Comparison of ENCODE assay signal across 8 cellular contexts in genomic region chr19:35645680-35646511, GRCh38. TPM values are rescaled to one million over a fixed set of nuclear protein-coding genes. Genes with fewer than 3 reads are reported as not detected.
DNase-seq lines count a peak whose midpoint lies in the region; ATAC-seq and TF ChIP-seq lines count a peak whose summit lies in the region.
"Had no signal": no experiment of that assay in that cellular context is flagged by ENCODE, and none has a peak within 500 bp of the region (broad histone marks: within the 10 kb centered on the region; RNA-seq: fewer than 3 reads in every experiment).

No MANE protein-coding gene starts in this region.

- H3K9me3 ChIP-seq in smooth muscle cell (replicated peaks; ENCODE audit: low read depth) = no peaks in the 10 kb centered on the region

- H2AFZ ChIP-seq in smooth muscle cell (ENCODE audit: low read depth) = no peak overlapping the region

- H3K36me3 ChIP-seq in smooth muscle cell (ENCODE audit: low read depth) = no peaks in the 10 kb centered on the region

- H3K4me2 ChIP-seq in smooth muscle cell = peak overlapping the region; percentile 15

- WGBS in smooth muscle cell (ENCODE audit: low lambda C conversion rate) = 83% methylated on average over 7 of the region's 7 CpGs

- TF ChIP-seq CTCF in smooth muscle cell (IDR thresholded peaks at IDR 0.05; ENCODE audit: borderline replicate concordance, insufficient read depth, poor library complexity, severe bottlenecking) (no peak), endothelial cell (IDR thresholded peaks at IDR 0.05; ENCODE audit: unreplicated experiment) (no peak)

- no peak for ATAC-seq in central memory CD8-positive, alpha-beta T cell (replicated peaks; ENCODE audit: extremely low read depth, poor library complexity, severe bottlenecking)

- no peaks in the 10 kb centered on the region for H3K9me3 Mint-ChIP-seq in T-helper 1 cell treated with Interleukin-12 subunit alpha and Interleukin-12 subunit beta and Interleukin-4 antibody, amounts not matched to agents 30 μg/mL and 1 μg/mL, for 36 hours
- H3K9me3 Mint-ChIP-seq in central memory CD8-positive, alpha-beta T cell = no peaks in the 10 kb centered on the region
- H3K9me3 Mint-ChIP-seq in endothelial cell (ENCODE audit: unreplicated experiment) = no peaks in the 10 kb centered on the region

- H3K27me3 ChIP-seq in smooth muscle cell (ENCODE audit: low read depth) = no peaks in the 10 kb centered on the region

- peaks cover 12% of the 10 kb centered on the region for H3F3A ChIP-seq in smooth muscle cell (ENCODE audit: low read depth)

- peaks cover 18% of the 10 kb centered on the region for H3K4me1 ChIP-seq in smooth muscle cell (ENCODE audit: low read depth)

- no peaks in the 10 kb centered on the region for H3K27me3 Mint-ChIP-seq in T-helper 1 cell treated with Interleukin-12 subunit alpha and Interleukin-12 subunit beta and Interleukin-4 antibody, amounts not matched to agents 30 μg/mL and 1 μg/mL, for 36 hours (ENCODE audit: low read depth)
- H3K27me3 Mint-ChIP-seq in central memory CD8-positive, alpha-beta T cell = no peaks in the 10 kb centered on the region
- H3K27me3 Mint-ChIP-seq in endothelial cell (ENCODE audit: unreplicated experiment) = peaks cover 24% of the 10 kb centered on the region

- no peak overlapping the region for H3K27ac ChIP-seq in smooth muscle cell (ENCODE audit: low read depth)

- H3K4me1 Mint-ChIP-seq in T-helper 1 cell treated with Interleukin-12 subunit alpha and Interleukin-12 subunit beta and Interleukin-4 antibody, amounts not matched to agents 30 μg/mL and 1 μg/mL, for 36 hours (ENCODE audit: low read depth) = peaks cover 27% of the 10 kb centered on the region
- H3K4me1 Mint-ChIP-seq in central memory CD8-positive, alpha-beta T cell = peaks cover 31% of the 10 kb centered on the region
- H3K4me1 Mint-ChIP-seq in endothelial cell (ENCODE audit: unreplicated experiment) = peaks cover 23% of the 10 kb centered on the region

- peak overlapping the region; percentile 52 for H3K27ac Mint-ChIP-seq in T-helper 1 cell treated with Interleukin-12 subunit alpha and Interleukin-12 subunit beta and Interleukin-4 antibody, amounts not matched to agents 30 μg/mL and 1 μg/mL, for 36 hours
- H3K27ac Mint-ChIP-seq in central memory CD8-positive, alpha-beta T cell (ENCODE audit: low read depth) = peak overlapping the region; percentile 63
- H3K27ac Mint-ChIP-seq in endothelial cell (ENCODE audit: unreplicated experiment) = no peak overlapping the region

- H3K36me3 Mint-ChIP-seq in T-helper 1 cell treated with Interleukin-12 subunit alpha and Interleukin-12 subunit beta and Interleukin-4 antibody, amounts not matched to agents 30 μg/mL and 1 μg/mL, for 36 hours (ENCODE audit: low read depth) = peaks cover 6% of the 10 kb centered on the region
- H3K36me3 Mint-ChIP-seq in central memory CD8-positive, alpha-beta T cell (ENCODE audit: insufficient read depth) = peaks cover 13% of the 10 kb centered on the region
- H3K36me3 Mint-ChIP-seq in endothelial cell (ENCODE audit: low read depth, unreplicated experiment) = peaks cover 7% of the 10 kb centered on the region

- H3K4me3 Mint-ChIP-seq in T-helper 1 cell treated with Interleukin-12 subunit alpha and Interleukin-12 subunit beta and Interleukin-4 antibody, amounts not matched to agents 30 μg/mL and 1 μg/mL, for 36 hours = peak overlapping the region; percentile 94
- peak overlapping the region; percentile 86 for H3K4me3 Mint-ChIP-seq in central memory CD8-positive, alpha-beta T cell
- no peak overlapping the region for H3K4me3 Mint-ChIP-seq in endothelial cell (ENCODE audit: unreplicated experiment)

- no peak overlapping the region for H3K9ac ChIP-seq in smooth muscle cell (ENCODE audit: low read depth)

- DNase-seq in T-helper 1 cell = no peak
- no peak for DNase-seq in central memory CD8-positive, alpha-beta T cell (ENCODE audit: low spot score in 2 of 2)
- DNase-seq in smooth muscle cell (lab: John Stamatoyannopoulos, UW; ENCODE audit: unreplicated experiment) = no peak
- no peak for DNase-seq in endothelial cell (ENCODE audit: low spot score)
- DNase-seq in NCI-H1092 treated with DMSO at 0.1 percent for 48 hours (lab: John Stamatoyannopoulos, UW) = no peak

- H3K79me2 ChIP-seq in smooth muscle cell (ENCODE audit: low read depth) = peaks cover 27% of the 10 kb centered on the region

- peaks cover 14% of the 10 kb centered on the region for H4K20me1 ChIP-seq in smooth muscle cell (ENCODE audit: low read depth)

- H3K4me3 ChIP-seq in smooth muscle cell = no peak overlapping the region

RNA-seq across cellular contexts. Expression of gene COX6B1, which starts 2.2 kb away (rescaled TPM):
- total RNA-seq in smooth muscle cell (521 and 971 TPM in 2 replicates), endothelial cell (ENCODE audit: unreplicated experiment) (428 TPM)
- polyA plus RNA-seq in smooth muscle cell = 622 and 683 TPM in 2 replicates

RNA-seq across cellular contexts. Expression of gene ETV2, which starts 4.4 kb away (rescaled TPM):
- total RNA-seq in smooth muscle cell (not detected in 2 replicates), endothelial cell (ENCODE audit: unreplicated experiment) (1,894 TPM)
- polyA plus RNA-seq in smooth muscle cell = 2.9 and 3.8 TPM in 2 replicates

RNA-seq across cellular contexts. Expression of gene RBM42, which starts 17.1 kb away (rescaled TPM):
- 37.2 and 42.4 TPM in 2 replicates for total RNA-seq in smooth muscle cell
- polyA plus RNA-seq in smooth muscle cell = 143 and 155 TPM in 2 replicates
- total RNA-seq in endothelial cell (ENCODE audit: unreplicated experiment) = 116 TPM

RNA-seq across cellular contexts. Expression of gene UPK1A, which starts 20.4 kb away (rescaled TPM):
- total RNA-seq in smooth muscle cell = 4.2 TPM in 1 of 2 replicates, not detected in the other
- polyA plus RNA-seq in smooth muscle cell = 1.0 TPM in 1 of 2 replicates, not detected in the other
- not detected for total RNA-seq in endothelial cell (ENCODE audit: unreplicated experiment)
- total RNA-seq: A172, pulmonary artery endothelial cell had no signal

RNA-seq across cellular contexts. Expression of gene HAUS5, which starts 33.4 kb away (rescaled TPM):
- 6.3 and 6.4 TPM in 2 replicates for total RNA-seq in smooth muscle cell
- 14.0 and 15.8 TPM in 2 replicates for polyA plus RNA-seq in smooth muscle cell
- 30.2 TPM for total RNA-seq in endothelial cell (ENCODE audit: unreplicated experiment)

Comparison
In these comparisons a context has a peak if more than half of its experiments do, and no peak if none do; other contexts are left out.
1. RNA of gene ETV2, which starts 4.4 kb away (total RNA-seq): 1,894 TPM in endothelial cell (single experiment); not detected in smooth muscle cell; every median in the first group is over 1,000 times any median in the second.